21 cellular contexts compared by ENCODE assay signal in genomic region chr1:153030895-153031294, GRCh38. TPM values are rescaled to one million over a fixed set of nuclear protein-coding genes. Genes with fewer than 3 reads are reported as not detected.
A peak's percentile ranks its signal among the peaks of the same experiment; 100 is the strongest.
DNase-seq lines count a peak whose midpoint lies in the region; ATAC-seq, FAIRE-seq and TF ChIP-seq lines count a peak whose summit lies in the region.
"Had no signal": no experiment of that assay in that cellular context is flagged by ENCODE, and none has a peak within 500 bp of the region (broad histone marks: within the 10 kb centered on the region; RNA-seq: fewer than 3 reads in every experiment).

Gene SPRR1B, plus strand, starts transcription at chr1:153031203. Its CDS starts 1,143 bp downstream, at chr1:153032346.

- no peak within 1 kb of the TSS for H3K27ac ChIP-seq in right cardiac atrium (ENCODE audit: low read length)
- H3K27ac ChIP-seq: Peyer's patch had no signal

- no peaks in the 10 kb centered on the region for H3K9me3 ChIP-seq in right cardiac atrium (ENCODE audit: control insufficient read depth, low read length)
- H3K9me3 ChIP-seq: Peyer's patch, SK-N-SH had no signal

- DNase-seq in HT-29 (ENCODE audit: low spot score) (peak; percentile 4), bronchial epithelial cell (ENCODE audit: low read depth) (peak; percentile 95), left kidney (ENCODE audit: low read depth, low spot score) (peak; percentile 5), Kasumi-1 (lab: John Stamatoyannopoulos, UW) (no peak), HTR-8/SVneo (ENCODE audit: insufficient read length, low spot score) (no peak), NCI-H345 (lab: John Stamatoyannopoulos, UW) (no peak), right cardiac atrium (no peak)
- DNase-seq: ACHN; AML-193; CD4-positive, alpha-beta T cell; H9; KG1; NCI-H1048; NCI-H1436 treated with DMSO at 0.1 percent for 48 hours; NCI-H2081; NCI-H524; Peyer's patch; SHP77; SK-N-SH had no signal

- H3K27me3 ChIP-seq in bronchial epithelial cell (ENCODE audit: control insufficient read depth, insufficient read depth, low read length) (no peaks in the 10 kb centered on the region), right cardiac atrium (ENCODE audit: control insufficient read depth, insufficient read depth) (no peaks in the 10 kb centered on the region)
- H3K27me3 ChIP-seq: Peyer's patch had no signal

- no peak for ATAC-seq in right cardiac atrium
- ATAC-seq: HepG2 had no signal

- H3K4me3 ChIP-seq in bronchial epithelial cell (ENCODE audit: low read depth, low read length) = peak within 1 kb of the TSS; percentile 39
- H3K4me3 ChIP-seq in right cardiac atrium (ENCODE audit: low read length) = no peak within 1 kb of the TSS
- H3K4me3 ChIP-seq: Peyer's patch had no signal

- H3K4me1 ChIP-seq in right cardiac atrium (ENCODE audit: control insufficient read depth, insufficient read depth, low read length) = no peaks in the 10 kb centered on the region
- H3K4me1 ChIP-seq: Peyer's patch had no signal

- TF ChIP-seq CTCF in bronchial epithelial cell (IDR thresholded peaks at IDR 0.05; ENCODE audit: insufficient read depth, low read length, severe bottlenecking) = no peak

- no peaks in the 10 kb centered on the region for H3K36me3 ChIP-seq in bronchial epithelial cell (ENCODE audit: control insufficient read depth, insufficient read depth, low read length)
- H3K36me3 ChIP-seq: Peyer's patch had no signal

- intact Hi-C loops in right cardiac atrium (cut with DNase I) = no loop called here

- peak; percentile 93 for FAIRE-seq in bronchial epithelial cell (lab: Jason Lieb, UNC)
- no peak for FAIRE-seq in HTR-8/SVneo (lab: Jason Lieb, UNC)
- FAIRE-seq: HepG2 had no signal

RNA-seq across cellular contexts. Expression of gene SPRR1B, which starts in this region (rescaled TPM):
- 0.57 and 1.9 TPM in 2 replicates for total RNA-seq in HT-29 (2014; rRNA removed; shearing (Covaris generic))
- 11.8 and 91.5 TPM in 2 replicates for total RNA-seq in bronchial epithelial cell
- not detected for total RNA-seq in right cardiac atrium
- not detected for polyA plus RNA-seq in right cardiac atrium
- total RNA-seq: CD4-positive, alpha-beta T cell; H9; HepG2; M059J; Peyer's patch had no signal
- polyA plus RNA-seq: HepG2, SK-N-SH had no signal

Comparison
In these comparisons a context has a peak if more than half of its experiments do, and no peak if none do; other contexts are left out.
1. DNase-seq: peak in HT-29 (single experiment), bronchial epithelial cell (single experiment) and left kidney (single experiment); none in Kasumi-1 (0 of 2), HTR-8/SVneo (single experiment), NCI-H345 (single experiment) and right cardiac atrium (0 of 3).